ENCODE assay signal across 9 cellular contexts in the genomic region with DNA sequence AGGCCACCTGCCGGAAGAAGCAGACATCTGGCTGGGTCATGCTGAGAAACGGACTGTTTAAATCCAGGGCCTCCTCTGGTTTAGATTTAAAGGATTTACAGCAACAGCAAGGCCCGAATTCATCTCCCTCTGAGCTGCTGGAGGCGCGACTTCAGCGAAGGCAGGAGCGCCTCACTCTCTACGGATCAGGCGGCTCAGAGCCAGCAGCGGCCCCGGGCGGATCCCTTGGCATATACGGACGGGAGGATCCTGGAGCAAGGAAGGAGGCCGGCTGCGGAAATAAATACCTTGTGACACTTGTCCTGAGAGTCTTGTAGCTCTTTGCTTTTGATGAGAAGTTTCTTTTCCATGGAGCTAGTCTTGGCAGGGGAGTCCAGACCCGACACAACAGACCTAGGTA.
"Had no signal": no experiment of that assay in that cellular context is flagged by ENCODE, and none has a peak within 500 bp of the region (broad histone marks: within the 10 kb centered on the region; RNA-seq: fewer than 3 reads in every experiment).

No MANE protein-coding gene starts in this region.

- H3K27ac Mint-ChIP-seq: HFFc6 had no signal

- H3K4me3 ChIP-seq: GM23248, GM23338, HAP-1 had no signal

- H3K4me3 Mint-ChIP-seq: GM23338, H9, HFFc6 had no signal

- H3K27ac ChIP-seq: GM23248 had no signal

- H3K9me3 ChIP-seq: HAP-1 had no signal

- ATAC-seq: GM23338, HCT116 had no signal

- DNase-seq: GM23248, GOT3, H7, H9, HCEC 1CT, HFFc6 had no signal
